In genomic region chr1:85078903-85079302, GRCh38 we compare ENCODE assay signal across 14 cellular contexts. TPM values are rescaled to one million over a fixed set of nuclear protein-coding genes. Genes with fewer than 3 reads are reported as not detected.
DNase-seq lines count a peak whose midpoint lies in the region; ATAC-seq and TF ChIP-seq lines count a peak whose summit lies in the region.
"Had no signal": no experiment of that assay in that cellular context is flagged by ENCODE, and none has a peak within 500 bp of the region (broad histone marks: within the 10 kb centered on the region; RNA-seq: fewer than 3 reads in every experiment).

No MANE protein-coding gene starts in this region.

- H3K9me3 Mint-ChIP-seq in type B pancreatic cell (no peaks in the 10 kb centered on the region), T-cell (peaks cover 2 to 18% (median 6%) of the 10 kb centered on the region in 3 donors)

- no peaks in the 10 kb centered on the region for H3K27me3 Mint-ChIP-seq in type B pancreatic cell
- peaks cover 8 to 12% of the 10 kb centered on the region in 2 donors for H3K27me3 Mint-ChIP-seq in T-cell

- H3K9ac ChIP-seq in PC-3 (ENCODE audit: low read length) (no peak overlapping the region), fibroblast of lung (ENCODE audit: insufficient read depth, low read length) (no peak overlapping the region)

- H3K27me3 ChIP-seq in cardiac muscle cell, result no peaks in the 10 kb centered on the region
- H3K27me3 ChIP-seq in right atrium auricular region, result no peaks in the 10 kb centered on the region
- H3K27me3 ChIP-seq in PC-3 (ENCODE audit: low read length), result no peaks in the 10 kb centered on the region
- no peaks in the 10 kb centered on the region for H3K27me3 ChIP-seq in fibroblast of lung (ENCODE audit: control insufficient read depth, insufficient read depth, low read length)

- no peaks in the 10 kb centered on the region for H3K9me2 ChIP-seq in PC-3 (replicated peaks; ENCODE audit: low read length)

- intact Hi-C loops in PC-3 (cut with micrococcal nuclease), result loop anchor here (1.0 kb wide), 1 partner anchor 134 kb away; no protein-coding TSS in a partner anchor

- no peaks in the 10 kb centered on the region for H3K4me1 ChIP-seq in cardiac muscle cell (ENCODE audit: low read depth)
- H3K4me1 ChIP-seq in right atrium auricular region, result no peaks in the 10 kb centered on the region
- H3K4me1 ChIP-seq in PC-3 (ENCODE audit: insufficient read depth, low read length), result no peaks in the 10 kb centered on the region
- H3K4me1 ChIP-seq in fibroblast of lung (ENCODE audit: control insufficient read depth, extremely low read depth, insufficient read depth, low read length), result no peaks in the 10 kb centered on the region

- CTCF ChIA-PET in PC-3 (lab: Charles Lee) (interaction anchor here (0.6 to 1.0 kb wide), 2 partner anchors 51 to 134 kb away, joined by 3 to 5 read pairs; no protein-coding TSS in a partner anchor), T-cell (lab: Charles Lee) (no interaction called here)

- no peak overlapping the region for H3K27ac Mint-ChIP-seq in type B pancreatic cell
- H3K27ac Mint-ChIP-seq in T-cell, result no peak overlapping the region
- H3K27ac Mint-ChIP-seq: effector memory CD8-positive, alpha-beta T cell had no signal

- BruUV-seq in PC-3 (replicated peaks; lab: Mats Ljungman, UMichigan), result no TSS peak

- no peaks in the 10 kb centered on the region for H3K4me1 Mint-ChIP-seq in type B pancreatic cell (ENCODE audit: unreplicated experiment)
- peaks cover 0 to 6% (median 6%) of the 10 kb centered on the region in 3 donors for H3K4me1 Mint-ChIP-seq in T-cell

- ATAC-seq in PC-3 (peak; percentile 75), T-cell (replicated peaks in 1 of 4) (no peak), GM21390 (IDR thresholded peaks at IDR 0.05; ENCODE audit: unreplicated experiment) (no peak)
- ATAC-seq: effector memory CD8-positive, alpha-beta T cell had no signal

- H3K4me2 ChIP-seq in PC-3 (ENCODE audit: low read length) (no peak overlapping the region), fibroblast of lung (ENCODE audit: extremely low read depth, insufficient read depth, low read length) (no peak overlapping the region)

- H2AFZ ChIP-seq in PC-3 (ENCODE audit: low read length), result no peak overlapping the region
- no peak overlapping the region for H2AFZ ChIP-seq in fibroblast of lung (ENCODE audit: low read length)

- DNase-seq in cardiac muscle cell (ENCODE audit: low read depth in 1 of 2, low spot score in 1 of 2) (peak; percentile 10 to 50), right atrium auricular region (ENCODE audit: low spot score) (no peak), PC-3 (peak; percentile 33), fibroblast of lung (ENCODE audit: low read depth in 2 of 2) (peak in 1 of 2 donors; percentile 29), type B pancreatic cell (ENCODE audit: extremely low spot score, unreplicated experiment) (no peak), T-cell (no peak), kidney glomerular epithelial cell (lab: John Stamatoyannopoulos, UW) (no peak)
- DNase-seq: activated gamma-delta T cell; C1 segment of cervical spinal cord; effector memory CD8-positive, alpha-beta T cell; H7; NCI-H446 treated with DMSO at 0.1 percent for 48 hours; retina had no signal

- H3K36me3 ChIP-seq in cardiac muscle cell (no peaks in the 10 kb centered on the region), right atrium auricular region (no peaks in the 10 kb centered on the region), PC-3 (ENCODE audit: low read depth, low read length) (no peaks in the 10 kb centered on the region), fibroblast of lung (ENCODE audit: control insufficient read depth, insufficient read depth, low read length) (no peaks in the 10 kb centered on the region)

- no peaks in the 10 kb centered on the region for H4K20me1 ChIP-seq in PC-3 (ENCODE audit: low read length)
- H4K20me1 ChIP-seq in fibroblast of lung (ENCODE audit: control insufficient read depth, extremely low read depth, insufficient read depth, low read length), result no peaks in the 10 kb centered on the region

- H3K4me3 ChIP-seq in cardiac muscle cell (no peak overlapping the region), right atrium auricular region (no peak overlapping the region), PC-3 (ENCODE audit: low read length) (no peak overlapping the region), fibroblast of lung (replicated peaks in 1 of 4; ENCODE audit: control extremely low read depth in 1 of 4, insufficient read depth in 1 of 4, low read depth in 3 of 4, low read length in 4 of 4) (no peak overlapping the region)

- peak; percentile 43 for TF ChIP-seq CTCF in cardiac muscle cell (IDR thresholded peaks at IDR 0.05; ENCODE audit: low read depth, low read length)
- TF ChIP-seq CTCF in right atrium auricular region (IDR thresholded peaks at IDR 0.05), result peak in 1 of 2 donors; percentile 44
- peak; percentile 45; the same call in 1 of the 2 replicates for TF ChIP-seq CTCF in PC-3 (conservative IDR thresholded peaks at IDR 0.05; ENCODE audit: low read depth, low read length)
- peak; percentile 28 to 29 for TF ChIP-seq CTCF in fibroblast of lung (conservative IDR thresholded peaks at IDR 0.05 in 1 of 2, IDR thresholded peaks at IDR 0.05 in 1 of 2; ENCODE audit: low read depth in 1 of 2, low read length in 2 of 2)
- TF ChIP-seq CTCF in type B pancreatic cell (conservative IDR thresholded peaks at IDR 0.05), result peak; percentile 15

- no peaks in the 10 kb centered on the region for H3F3A ChIP-seq in PC-3 (ENCODE audit: low read length, unreplicated experiment)

- POLR2A ChIA-PET in PC-3 (lab: Charles Lee; ENCODE audit: unreplicated experiment) (no interaction called here), T-cell (lab: Charles Lee) (no interaction called here)

- H3K36me3 Mint-ChIP-seq in type B pancreatic cell (peaks cover 15% of the 10 kb centered on the region), T-cell (peaks cover 4% of the 10 kb centered on the region)

- H3K9me3 ChIP-seq in cardiac muscle cell (ENCODE audit: low read depth) (no peaks in the 10 kb centered on the region), right atrium auricular region (no peaks in the 10 kb centered on the region), PC-3 (ENCODE audit: low read length) (no peaks in the 10 kb centered on the region), fibroblast of lung (ENCODE audit: control insufficient read depth, insufficient read depth, low read depth, low read length) (no peaks in the 10 kb centered on the region)

- H3K79me2 ChIP-seq in PC-3 (ENCODE audit: low read length) (no peaks in the 10 kb centered on the region), fibroblast of lung (ENCODE audit: control insufficient read depth, insufficient read depth, low read length) (no peaks in the 10 kb centered on the region)

- H3K27ac ChIP-seq in cardiac muscle cell (no peak overlapping the region), right atrium auricular region (no peak overlapping the region), PC-3 (ENCODE audit: low read length) (no peak overlapping the region), fibroblast of lung (ENCODE audit: insufficient read depth, low read length) (no peak overlapping the region)

- no peak overlapping the region for H3K4me3 Mint-ChIP-seq in type B pancreatic cell
- no peak overlapping the region for H3K4me3 Mint-ChIP-seq in T-cell
- H3K4me3 Mint-ChIP-seq: effector memory CD8-positive, alpha-beta T cell had no signal

RNA-seq across cellular contexts. Expression of gene MCOLN3, which starts 30.6 kb away (rescaled TPM):
- total RNA-seq in cardiac muscle cell (0.28 and 0.36 TPM in 2 replicates), right atrium auricular region (1 to 10 TPM; 2.9 to 5.5 TPM), PC-3 (2014; rRNA removed) (1.2 and 2.4 TPM in 2 replicates), fibroblast of lung (2.1 and 2.5 TPM in 2 replicates), type B pancreatic cell (ENCODE audit: low replicate concordance) (3.4 and 7.2 TPM in 2 replicates), T-cell (1 to 10 TPM; 2.1 to 7.2 (median 2.8) TPM)
- polyA plus RNA-seq in cardiac muscle cell (1.1 and 1.6 TPM in 2 replicates), fibroblast of lung (1.7 and 2.7 TPM in 2 replicates)
- polyA plus RNA-seq in fibroblast of lung (2012), result 0.83 and 1.2 TPM in 2 replicates
- polyA minus RNA-seq in fibroblast of lung (ENCODE audit: low replicate concordance), result 0.71 TPM in 1 of 2 replicates, not detected in the other

Comparison
In these comparisons a context has a peak if more than half of its experiments do, and no peak if none do; other contexts are left out.
1. DNase-seq: peak in cardiac muscle cell (2 of 2) and PC-3 (single experiment); none in right atrium auricular region (single experiment), type B pancreatic cell (single experiment), T-cell (0 of 34) and kidney glomerular epithelial cell (single experiment).